Comparison of ENCODE assay signal across 17 cellular contexts in the genomic region with DNA sequence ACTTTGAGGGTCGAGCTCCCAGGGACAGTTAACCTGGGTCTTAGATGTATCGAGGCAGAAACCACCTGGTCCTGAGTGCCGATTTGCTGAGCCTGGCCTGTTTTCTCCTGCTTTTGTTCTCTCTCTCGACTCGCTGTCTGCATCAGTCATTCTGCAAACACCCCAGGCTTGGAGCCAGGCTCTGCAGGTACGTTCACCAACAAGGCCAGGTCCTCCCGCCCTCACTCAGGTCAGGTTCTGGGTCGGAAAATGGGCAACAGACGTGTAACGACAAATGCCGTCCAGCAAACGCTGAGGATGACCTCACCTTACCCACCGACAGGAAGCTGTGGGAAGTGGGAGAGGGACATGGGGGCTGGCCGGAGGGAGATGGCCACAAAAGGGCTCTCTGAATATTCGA. TPM values are rescaled to one million over a fixed set of nuclear protein-coding genes. Genes with fewer than 3 reads are reported as not detected.
DNase-seq lines count a peak whose midpoint lies in the region; ATAC-seq, FAIRE-seq and TF ChIP-seq lines count a peak whose summit lies in the region.
"Had no signal": no experiment of that assay in that cellular context is flagged by ENCODE, and none has a peak within 500 bp of the region (broad histone marks: within the 10 kb centered on the region; RNA-seq: fewer than 3 reads in every experiment).

No MANE protein-coding gene starts in this region.

- DNase-seq in cerebellum (ENCODE audit: low spot score) (peak; percentile 71), neuronal stem cell (ENCODE audit: low spot score) (no peak), progenitor cell of endocrine pancreas (ENCODE audit: low spot score, unreplicated experiment) (no peak), DMS 273 treated with DMSO at 0.1 percent for 48 hours (lab: John Stamatoyannopoulos, UW) (no peak), RCC 7860 (ENCODE audit: low spot score) (no peak), right cardiac atrium (no peak)
- DNase-seq: ACHN; CD8-positive, alpha-beta T cell; COR-L47; DND-41; GF-D8; H7 had no signal

- H3K4me3 Mint-ChIP-seq in progenitor cell of endocrine pancreas (ENCODE audit: low read depth): no peak overlapping the region
- H3K4me3 Mint-ChIP-seq: B cell; CD14-positive monocyte; CD8-positive, alpha-beta T cell had no signal

- peak overlapping the region; percentile 53 for H3K4ac ChIP-seq in neuronal stem cell (ENCODE audit: low read length)

- H4K20me1 ChIP-seq in BLaER1 treated with 17β-estradiol and CSF1 and Interleukin-3, amounts not matched to agents 10 nM and 100 nM: no peaks in the 10 kb centered on the region

- ATAC-seq in HG03025 (IDR thresholded peaks at IDR 0.05; ENCODE audit: low FRiP score, unreplicated experiment): no peak
- no peak for ATAC-seq in right cardiac atrium
- ATAC-seq: CD8-positive, alpha-beta T cell had no signal

- H3K4me2 ChIP-seq in BLaER1 treated with 17β-estradiol and CSF1 and Interleukin-3, amounts not matched to agents 10 nM and 100 nM: peak overlapping the region in 8 of 11 experiments; percentile 4 to 98 (median 92); a peak in 16 of 22 replicates
- no peak overlapping the region for H3K4me2 ChIP-seq in neuronal stem cell (ENCODE audit: insufficient read depth, low read length, poor library complexity, severe bottlenecking)

- H3K9ac ChIP-seq in BLaER1 treated with 17β-estradiol and CSF1 and Interleukin-3, amounts not matched to agents 10 nM and 100 nM: 0 out of 22 replicates have a peak overlapping the region, but pooled peaks of 1 of the 11 experiments have one; percentile 3
- H3K9ac ChIP-seq in neuronal stem cell (ENCODE audit: low read depth, low read length, poor library complexity): peak overlapping the region; percentile 27

- no peaks in the 10 kb centered on the region for H3K9me3 Mint-ChIP-seq in progenitor cell of endocrine pancreas (ENCODE audit: low read depth)
- H3K9me3 Mint-ChIP-seq: CD8-positive, alpha-beta T cell had no signal

- intact Hi-C loops in right cardiac atrium (cut with DNase I): no loop called here

- no peak overlapping the region for H2BK5ac ChIP-seq in neuronal stem cell (ENCODE audit: low read length)

- H3K27me3 Mint-ChIP-seq in progenitor cell of endocrine pancreas: peaks cover 17% of the 10 kb centered on the region

- H3K14ac ChIP-seq in neuronal stem cell (ENCODE audit: low read length): no peak overlapping the region

- no peak overlapping the region for H3K18ac ChIP-seq in neuronal stem cell (ENCODE audit: low read length)

- no peak overlapping the region for H2BK15ac ChIP-seq in neuronal stem cell (ENCODE audit: low read length)

- H3K27ac Mint-ChIP-seq in progenitor cell of endocrine pancreas: peak overlapping the region; percentile 64
- H3K27ac Mint-ChIP-seq: B cell; CD14-positive monocyte; CD8-positive, alpha-beta T cell had no signal

- H2BK12ac ChIP-seq in neuronal stem cell (ENCODE audit: low read length): no peak overlapping the region

- H3K4me1 ChIP-seq in BLaER1 treated with 17β-estradiol and CSF1 and Interleukin-3, amounts not matched to agents 10 nM and 100 nM: peaks cover 32 to 91% (median 75%) of the 10 kb centered on the region in 10 experiments
- H3K4me1 ChIP-seq in neuronal stem cell (ENCODE audit: control insufficient read depth in 2 of 2, insufficient read depth in 1 of 2, low read depth in 1 of 2, low read length in 2 of 2) (peaks cover 0 to 6% of the 10 kb centered on the region in 2 donors), right cardiac atrium (ENCODE audit: control insufficient read depth, insufficient read depth, low read length) (no peaks in the 10 kb centered on the region)

- H3K23ac ChIP-seq in neuronal stem cell (ENCODE audit: low read depth, low read length, poor library complexity): no peak overlapping the region

- peaks cover 0 to 19% (median 6%) of the 10 kb centered on the region in 11 experiments; a peak in 9 of 22 replicates for H3K36me3 ChIP-seq in BLaER1 treated with 17β-estradiol and CSF1 and Interleukin-3, amounts not matched to agents 10 nM and 100 nM
- no peaks in the 10 kb centered on the region for H3K36me3 ChIP-seq in neuronal stem cell (replicated peaks in 1 of 2; ENCODE audit: control insufficient read depth in 2 of 2, insufficient read depth in 2 of 2, low read length in 2 of 2)

- H3K9me3 ChIP-seq in BLaER1 treated with 17β-estradiol and CSF1 and Interleukin-3, amounts not matched to agents 10 nM and 100 nM (replicated peaks in 1 of 11): peaks cover 1 to 14% (median 5%) of the 10 kb centered on the region in 11 experiments; a peak in 21 of 22 replicates
- H3K9me3 ChIP-seq in neuronal stem cell (replicated peaks in 1 of 2; ENCODE audit: control insufficient read depth in 2 of 2, insufficient read depth in 1 of 2, low read depth in 1 of 2, low read length in 2 of 2) (no peaks in the 10 kb centered on the region), right cardiac atrium (ENCODE audit: control insufficient read depth, low read length) (no peaks in the 10 kb centered on the region)

- no peak overlapping the region for H4K8ac ChIP-seq in neuronal stem cell (ENCODE audit: low read depth, low read length)

- no peaks in the 10 kb centered on the region for H3K4me1 Mint-ChIP-seq in progenitor cell of endocrine pancreas (ENCODE audit: low read depth)
- H3K4me1 Mint-ChIP-seq: CD14-positive monocyte had no signal

- WGBS in neuronal stem cell (ENCODE audit: extremely low coverage in 2 of 2, insufficient read length in 2 of 2, insufficient replicate concordance in 1 of 2), 2 donors: no CpG with 5 or more reads among the region's 15 CpGs
- WGBS in right cardiac atrium: 79% methylated on average over 15 of the region's 15 CpGs

- H3K79me1 ChIP-seq in neuronal stem cell (ENCODE audit: low read depth, low read length): no peaks in the 10 kb centered on the region

- TF ChIP-seq CTCF in progenitor cell of endocrine pancreas (IDR thresholded peaks at IDR 0.05; ENCODE audit: unreplicated experiment): no peak

- H3K4me3 ChIP-seq in BLaER1 treated with 17β-estradiol and CSF1 and Interleukin-3, amounts not matched to agents 10 nM and 100 nM: no peak overlapping the region
- H3K4me3 ChIP-seq in neuronal stem cell (ENCODE audit: low read length in 2 of 2) (no peak overlapping the region), right cardiac atrium (ENCODE audit: low read length) (no peak overlapping the region)

- no peak overlapping the region for H2AFZ ChIP-seq in neuronal stem cell (ENCODE audit: low read length)

- H2BK120ac ChIP-seq in neuronal stem cell (ENCODE audit: low read depth, low read length): no peak overlapping the region

- peak overlapping the region; percentile 34 for H2AK5ac ChIP-seq in neuronal stem cell (ENCODE audit: low read depth, low read length)

- no peaks in the 10 kb centered on the region for H3K36me3 Mint-ChIP-seq in progenitor cell of endocrine pancreas (ENCODE audit: insufficient read depth)
- H3K36me3 Mint-ChIP-seq: CD14-positive monocyte; CD8-positive, alpha-beta T cell had no signal

- no peak for FAIRE-seq in RCC 7860 (lab: Jason Lieb, UNC)
- FAIRE-seq: D721Med had no signal

- H4K91ac ChIP-seq in neuronal stem cell (ENCODE audit: low read depth, low read length, poor library complexity): no peak overlapping the region

- peak overlapping the region in 6 of 11 experiments; percentile 30 to 99 (median 88); a peak in 10 of 22 replicates for H3K27ac ChIP-seq in BLaER1 treated with 17β-estradiol and CSF1 and Interleukin-3, amounts not matched to agents 10 nM and 100 nM
- no peak overlapping the region for H3K27ac ChIP-seq in neuronal stem cell (replicated peaks; ENCODE audit: low read length)
- H3K27ac ChIP-seq in right cardiac atrium (ENCODE audit: low read length): no peak overlapping the region

- H3K27me3 ChIP-seq in BLaER1 treated with 17β-estradiol and CSF1 and Interleukin-3, amounts not matched to agents 10 nM and 100 nM: peaks cover 0 to 20% (median 0%) of the 10 kb centered on the region in 11 experiments; a peak in 4 of 22 replicates
- no peaks in the 10 kb centered on the region for H3K27me3 ChIP-seq in neuronal stem cell (ENCODE audit: control insufficient read depth in 3 of 3, insufficient read depth in 3 of 3, low read depth in 1 of 3, low read length in 3 of 3)
- H3K27me3 ChIP-seq in right cardiac atrium (ENCODE audit: control insufficient read depth, insufficient read depth): no peaks in the 10 kb centered on the region

RNA-seq across cellular contexts. Expression of a gene that starts 57.7 kb away (rescaled TPM):
- total RNA-seq in cerebellum (39.7 TPM), progenitor cell of endocrine pancreas (242 and 256 TPM in 2 replicates), right cardiac atrium (10 to 100 TPM; 13.7 to 40.7 (median 22.2) TPM)
- 105 TPM for polyA plus RNA-seq in neuronal stem cell (2013, experiment 1 of 2)
- polyA plus RNA-seq in neuronal stem cell (2013, experiment 2 of 2): 108 TPM
- 7.6 TPM for polyA plus RNA-seq in right cardiac atrium
- polyA plus RNA-seq: CD14-positive monocyte had no signal

Comparison
In these comparisons a context has a peak if more than half of its experiments do, and no peak if none do; other contexts are left out.
1. H3K27ac ChIP-seq: peak in BLaER1 treated with 17β-estradiol and CSF1 and Interleukin-3, amounts not matched to agents 10 nM and 100 nM (6 of 11); none in neuronal stem cell (single experiment) and right cardiac atrium (single experiment).